In the genomic region with DNA sequence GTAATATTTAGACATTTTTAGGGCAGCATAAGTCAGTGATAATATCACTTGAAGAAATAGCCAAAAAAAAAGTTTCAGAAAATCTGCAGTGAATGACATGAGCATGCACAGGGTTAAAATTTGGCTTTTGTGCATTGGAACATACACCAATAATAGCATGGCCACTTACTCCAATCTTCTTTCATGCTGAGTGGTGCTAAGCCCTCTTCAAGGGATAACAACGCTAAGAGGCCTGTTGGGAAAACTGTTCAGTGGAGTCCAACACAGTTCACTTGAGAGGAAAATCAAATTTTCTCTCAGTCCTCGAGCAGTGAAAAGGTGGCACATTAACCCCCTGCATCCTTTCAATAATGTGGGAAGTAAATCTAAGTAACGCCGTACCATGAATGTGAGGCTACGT, we compare ENCODE assay signal across 27 cellular contexts.
"Had no signal": no experiment of that assay in that cellular context is flagged by ENCODE, and none has a peak within 500 bp of the region (broad histone marks: within the 10 kb centered on the region; RNA-seq: fewer than 3 reads in every experiment).

No MANE protein-coding gene starts in this region.

- H3K4me3 ChIP-seq: ascending aorta, cardiac muscle cell, gastrocnemius medialis, ovary, smooth muscle cell had no signal

- H3K36me3 ChIP-seq: ascending aorta, cardiac muscle cell, gastrocnemius medialis, ovary, WERI-Rb-1 had no signal

- H3K27ac ChIP-seq: ascending aorta, cardiac muscle cell, gastrocnemius medialis, ovary, WERI-Rb-1 had no signal

- H3K27me3 ChIP-seq: ascending aorta, cardiac muscle cell, gastrocnemius medialis, ovary had no signal

- H3K9me3 ChIP-seq: ascending aorta, gastrocnemius medialis, ovary had no signal

- H3K4me1 ChIP-seq: gastrocnemius medialis had no signal

- DNase-seq: activated CD4-positive, alpha-beta memory T cell treated with anti-CD3 and anti-CD28 coated beads for 36 hours; activated CD4-positive, alpha-beta T cell treated with anti-CD3 and anti-CD28 coated beads for 48 hours; activated CD8-positive, alpha-beta memory T cell treated with anti-CD3 and anti-CD28 coated beads, Interleukin-2, amount 50 U/mL, for 48 hours; activated gamma-delta T cell; activated naive CD4-positive, alpha-beta T cell treated with anti-CD3 and anti-CD28 coated beads, Interleukin-2, amount 10 ng/mL, durations not matched to agents 7 days and 5 days; activated naive CD8-positive, alpha-beta T cell treated with anti-CD3 and anti-CD28 coated beads, Interleukin-2, amount 10 ng/mL, durations not matched to agents 7 days and 5 days; activated T-cell treated with anti-CD3 and anti-CD28 coated beads, Interleukin-2, amount 50 U/mL, for 24 hours; cortex of kidney; effector memory CD8-positive, alpha-beta T cell; erythroblast; gastrocnemius medialis; glutamatergic neuron; naive B cell; nephron progenitor cell; ovary; stimulated activated CD4-positive, alpha-beta T cell treated with anti-CD3 and anti-CD28 coated beads, Interleukin-1b, Interleukin-23, amount 100 ng/mL, for 48 hours; stimulated activated CD4-positive, alpha-beta T cell treated with anti-CD3 and anti-CD28 coated beads, Interleukin-4, amount 100 ng/mL, for 4 hours; stimulated activated CD8-positive, alpha-beta memory T cell treated with anti-CD3 and anti-CD28 coated beads, Interleukin-4, amount 100 ng/mL, for 48 hours; stimulated activated naive CD8-positive, alpha-beta T cell treated with anti-CD3 and anti-CD28 coated beads, Interleukin-15, amount 100 ng/mL, for 72 hours; substantia nigra; T1000; WERI-Rb-1 had no signal

- ATAC-seq: activated CD4-positive, CD25-positive, alpha-beta regulatory T cell treated with anti-CD3 and anti-CD28 coated beads, Interleukin-2, amount 50 U/mL, for 24 hours; effector memory CD8-positive, alpha-beta T cell; gastrocnemius medialis; stimulated activated memory B cell treated with anti-CD40 and anti-IgM and Interleukin-4, amounts not matched to agents 10 μg/mL and 1 μg/mL and 100 μg/mL, for 72 hours; stimulated activated naive CD8-positive, alpha-beta T cell treated with anti-CD3 and anti-CD28 coated beads, Interleukin-15, amount 100 ng/mL, for 72 hours had no signal
